ENCODE assay signal across 9 cellular contexts in the genomic region with DNA sequence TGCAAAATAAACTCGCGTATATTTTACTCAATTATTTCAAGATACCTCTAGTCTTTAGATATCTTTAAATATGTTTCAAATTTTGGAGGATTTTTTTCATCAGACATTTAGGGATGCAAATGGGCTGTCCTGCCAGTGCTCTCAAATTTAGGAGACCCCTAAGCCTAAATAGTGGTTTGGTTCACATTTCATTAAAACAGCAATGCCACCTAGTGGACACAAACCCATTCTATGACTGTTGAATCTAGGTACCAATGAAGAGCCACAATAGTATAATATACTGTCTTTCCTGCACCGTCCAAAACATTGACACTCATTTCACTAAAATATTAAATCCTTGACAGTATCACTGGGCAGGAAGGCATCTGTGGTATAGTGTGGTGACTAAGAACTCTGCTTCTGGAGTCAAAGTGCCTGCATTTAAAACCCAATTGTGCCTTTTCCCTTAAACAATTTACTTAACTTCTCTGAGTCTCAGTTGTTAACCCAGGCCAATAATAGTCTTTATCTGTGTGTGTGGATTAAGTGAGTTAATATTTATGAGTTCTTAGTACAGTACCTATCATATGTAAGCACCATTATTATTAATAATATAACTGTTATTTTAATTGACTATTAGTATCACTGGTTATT.
A peak's percentile ranks its signal among the peaks of the same experiment; 100 is the strongest.
DNase-seq lines count a peak whose midpoint lies in the region; FAIRE-seq and TF ChIP-seq lines count a peak whose summit lies in the region.
"Had no signal": no experiment of that assay in that cellular context is flagged by ENCODE, and none has a peak within 500 bp of the region (broad histone marks: within the 10 kb centered on the region; RNA-seq: fewer than 3 reads in every experiment).

No MANE protein-coding gene starts in this region.

- no peak overlapping the region for H3K27ac ChIP-seq in Karpas-422 (ENCODE audit: low read length)
- H3K27ac ChIP-seq in CD8-positive, alpha-beta memory T cell (ENCODE audit: low read depth, low read length) = no peak overlapping the region

- H3K4me1 ChIP-seq in Karpas-422 (ENCODE audit: low read length) = no peaks in the 10 kb centered on the region
- no peaks in the 10 kb centered on the region for H3K4me1 ChIP-seq in CD8-positive, alpha-beta memory T cell (ENCODE audit: insufficient read depth, low read length)

- H3K4me3 Mint-ChIP-seq in osteocyte (ENCODE audit: unreplicated experiment) (no peak overlapping the region), immature natural killer cell (no peak overlapping the region)
- H3K4me3 Mint-ChIP-seq in CD8-positive, alpha-beta memory T cell = no peak overlapping the region
- H3K4me3 Mint-ChIP-seq: central memory CD8-positive, alpha-beta T cell had no signal

- no peaks in the 10 kb centered on the region for H3K9me2 ChIP-seq in Karpas-422 (replicated peaks; ENCODE audit: insufficient read depth, low read length)

- no peaks in the 10 kb centered on the region for H3K9me3 ChIP-seq in Karpas-422 (ENCODE audit: low read length)
- no peaks in the 10 kb centered on the region for H3K9me3 ChIP-seq in CD8-positive, alpha-beta memory T cell (ENCODE audit: low read length)

- no peak overlapping the region for H3K4me3 ChIP-seq in Karpas-422 (ENCODE audit: low read length)
- H3K4me3 ChIP-seq in CD8-positive, alpha-beta memory T cell (ENCODE audit: low read length) = no peak overlapping the region

- H3K9me3 Mint-ChIP-seq in osteocyte (ENCODE audit: unreplicated experiment) (no peaks in the 10 kb centered on the region), immature natural killer cell (no peaks in the 10 kb centered on the region)
- H3K9me3 Mint-ChIP-seq in CD8-positive, alpha-beta memory T cell = no peaks in the 10 kb centered on the region
- H3K9me3 Mint-ChIP-seq: central memory CD8-positive, alpha-beta T cell had no signal

- H3K79me2 ChIP-seq in Karpas-422 (ENCODE audit: low read length) = no peaks in the 10 kb centered on the region

- H3K4me2 ChIP-seq in Karpas-422 (ENCODE audit: low read depth, low read length, poor library complexity, severe bottlenecking) = no peak overlapping the region

- in situ Hi-C loops in GM13977 (cut with MboI; ENCODE audit: low pct_unique_long_range_greater_than_20kb, low sequenced_read_pairs, unreplicated experiment) = no loop called here

- peak; percentile 3 for FAIRE-seq in A204.1 (lab: Jason Lieb, UNC)

- no peak overlapping the region for H3K9ac ChIP-seq in Karpas-422 (ENCODE audit: low read length)

- TF ChIP-seq CTCF in GM13977 (IDR thresholded peaks at IDR 0.05; ENCODE audit: extremely low read depth, insufficient read depth, missing control alignments) (peak; percentile 58), osteocyte (IDR thresholded peaks at IDR 0.05) (peak; percentile 62)

- H3K27me3 Mint-ChIP-seq in osteocyte (ENCODE audit: unreplicated experiment) (no peaks in the 10 kb centered on the region), immature natural killer cell (ENCODE audit: low read depth in 3 of 3) (peaks cover 0 to 3% (median 2%) of the 10 kb centered on the region in 3 donors)
- H3K27me3 Mint-ChIP-seq in CD8-positive, alpha-beta memory T cell = peaks cover 0 to 13% of the 10 kb centered on the region in 2 donors

- H3K27me3 ChIP-seq in Karpas-422 (ENCODE audit: low read length) = no peaks in the 10 kb centered on the region
- H3K27me3 ChIP-seq in CD8-positive, alpha-beta memory T cell (ENCODE audit: insufficient read depth, low read length, poor library complexity, severe bottlenecking) = no peaks in the 10 kb centered on the region

- H2AFZ ChIP-seq in Karpas-422 (ENCODE audit: low read length) = no peak overlapping the region

- CTCF ChIA-PET in CD8-positive, alpha-beta memory T cell (lab: Charles Lee) = no interaction called here

- H3K4me1 Mint-ChIP-seq in osteocyte (ENCODE audit: unreplicated experiment) (no peaks in the 10 kb centered on the region), immature natural killer cell (no peaks in the 10 kb centered on the region)
- H3K4me1 Mint-ChIP-seq in CD8-positive, alpha-beta memory T cell = no peaks in the 10 kb centered on the region
- H3K4me1 Mint-ChIP-seq: central memory CD8-positive, alpha-beta T cell had no signal

- H3K36me3 Mint-ChIP-seq in osteocyte (ENCODE audit: unreplicated experiment) (no peaks in the 10 kb centered on the region), immature natural killer cell (no peaks in the 10 kb centered on the region)
- H3K36me3 Mint-ChIP-seq in CD8-positive, alpha-beta memory T cell = no peaks in the 10 kb centered on the region

- POLR2A ChIA-PET in CD8-positive, alpha-beta memory T cell (lab: Charles Lee) = no interaction called here

- DNase-seq in GM13977 (ENCODE audit: low spot score) = peak; percentile 14
- DNase-seq in Karpas-422 = peak; percentile 79
- DNase-seq in cerebellar cortex (ENCODE audit: low spot score) = peak; percentile 21
- DNase-seq in osteocyte (ENCODE audit: extremely low spot score, unreplicated experiment) = no peak
- DNase-seq in CD8-positive, alpha-beta memory T cell = no peak
- DNase-seq in NOMO-1 (lab: John Stamatoyannopoulos, UW; ENCODE audit: unreplicated experiment in 2 of 2) = no peak
- no peak for DNase-seq in immature natural killer cell

- no peaks in the 10 kb centered on the region for H4K20me1 ChIP-seq in Karpas-422 (ENCODE audit: insufficient read depth, low read depth, low read length)

- H3K27ac Mint-ChIP-seq in osteocyte (ENCODE audit: unreplicated experiment) (no peak overlapping the region), immature natural killer cell (no peak overlapping the region)
- H3K27ac Mint-ChIP-seq in CD8-positive, alpha-beta memory T cell = no peak overlapping the region

- no peaks in the 10 kb centered on the region for H3K36me3 ChIP-seq in Karpas-422 (ENCODE audit: insufficient read depth, low read length)
- no peaks in the 10 kb centered on the region for H3K36me3 ChIP-seq in CD8-positive, alpha-beta memory T cell (ENCODE audit: insufficient read depth, low read length)

Comparison
In these comparisons a context has a peak if more than half of its experiments do, and no peak if none do; other contexts are left out.
1. DNase-seq: peak in GM13977 (single experiment), Karpas-422 (single experiment) and cerebellar cortex (single experiment); none in osteocyte (single experiment), CD8-positive, alpha-beta memory T cell (0 of 5), NOMO-1 (0 of 2) and immature natural killer cell (0 of 3).